1 cellular context compared by ENCODE assay signal in the genomic region with DNA sequence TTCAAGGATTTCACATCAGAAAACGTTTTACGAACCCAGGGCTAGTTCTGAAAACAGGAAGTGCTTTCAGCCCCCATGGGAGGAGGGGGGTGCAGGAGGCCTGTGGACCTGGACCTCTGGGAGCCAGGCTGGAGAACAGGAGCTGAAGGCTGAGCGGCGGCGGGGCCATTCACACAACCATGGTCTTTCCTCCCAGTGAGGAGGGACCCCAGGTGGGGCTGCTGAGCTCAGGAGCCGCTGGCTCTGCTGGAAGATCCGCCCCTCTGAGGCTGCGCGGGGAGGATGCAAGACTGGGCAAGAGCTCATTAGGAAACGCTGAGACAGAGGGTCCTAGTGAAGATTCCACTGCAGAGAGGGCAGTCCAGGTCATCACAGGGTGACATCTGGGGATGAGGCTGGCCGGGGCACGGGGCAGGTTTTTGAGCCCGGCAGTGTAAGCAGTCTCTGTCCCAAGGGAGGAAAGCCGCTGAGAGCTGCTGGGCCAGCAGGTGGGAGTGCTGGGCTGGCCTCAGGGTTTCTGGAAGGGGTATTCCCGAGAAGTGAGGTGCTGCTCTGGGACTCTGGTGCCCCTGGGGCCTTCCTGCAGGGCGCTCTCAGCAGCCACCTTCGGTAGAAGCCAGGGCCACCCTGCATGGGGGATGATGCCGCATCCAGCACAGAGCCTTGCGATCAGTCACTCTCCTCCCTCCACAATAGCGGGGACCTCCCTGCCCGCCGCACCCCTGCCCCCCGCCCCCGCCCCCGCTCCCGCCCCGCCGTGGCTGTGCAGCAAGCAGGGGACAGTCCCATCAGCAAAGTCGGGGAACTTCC.
TF ChIP-seq lines count a peak whose summit lies in the region.

No MANE protein-coding gene starts in this region.

TF ChIP-seq in HepG2, 621 proteins besides CTCF, POLR2A, EP300 and RAD21 (continued from another document and continues in another):
- TF ChIP-seq, protein P1, sequence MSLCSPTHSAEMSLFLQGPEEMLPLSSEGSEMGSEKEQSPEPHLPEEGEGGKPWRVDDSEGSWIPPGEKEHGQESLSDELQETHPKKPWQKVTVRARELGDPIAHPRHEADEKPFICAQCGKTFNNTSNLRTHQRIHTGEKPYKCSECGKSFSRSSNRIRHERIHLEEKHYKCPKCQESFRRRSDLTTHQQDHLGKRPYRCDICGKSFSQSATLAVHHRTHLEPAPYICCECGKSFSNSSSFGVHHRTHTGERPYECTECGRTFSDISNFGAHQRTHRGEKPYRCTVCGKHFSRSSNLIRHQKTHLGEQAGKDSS (CRISPR knock-in tag; IDR thresholded peaks at IDR 0.05; ENCODE audit: borderline replicate concordance, low read depth), result no peak
- TF ChIP-seq EED (CRISPR knock-in tag; IDR thresholded peaks at IDR 0.05) (no peak), ZNF446 (CRISPR knock-in tag; IDR thresholded peaks at IDR 0.05) (no peak), ZNF678 (CRISPR knock-in tag; IDR thresholded peaks at IDR 0.05) (no peak), ZNF83 (CRISPR knock-in tag; IDR thresholded peaks at IDR 0.05; ENCODE audit: borderline replicate concordance) (no peak), ZNF776 (CRISPR knock-in tag; IDR thresholded peaks at IDR 0.05) (no peak), ZFX (CRISPR knock-in tag; IDR thresholded peaks at IDR 0.05; ENCODE audit: low read depth) (peak; percentile 57), ZNF768 (CRISPR knock-in tag; IDR thresholded peaks at IDR 0.05) (peak; percentile 11; the same call in 1 of the 2 replicates), ZNF546 (CRISPR knock-in tag; conservative IDR thresholded peaks at IDR 0.05) (no peak), ZFP36L1 (CRISPR knock-in tag; IDR thresholded peaks at IDR 0.05) (no peak), ASH2L (IDR thresholded peaks at IDR 0.05; ENCODE audit: insufficient read length, low read depth, low read length) (peak; percentile 17)
- TF ChIP-seq, protein P2, sequence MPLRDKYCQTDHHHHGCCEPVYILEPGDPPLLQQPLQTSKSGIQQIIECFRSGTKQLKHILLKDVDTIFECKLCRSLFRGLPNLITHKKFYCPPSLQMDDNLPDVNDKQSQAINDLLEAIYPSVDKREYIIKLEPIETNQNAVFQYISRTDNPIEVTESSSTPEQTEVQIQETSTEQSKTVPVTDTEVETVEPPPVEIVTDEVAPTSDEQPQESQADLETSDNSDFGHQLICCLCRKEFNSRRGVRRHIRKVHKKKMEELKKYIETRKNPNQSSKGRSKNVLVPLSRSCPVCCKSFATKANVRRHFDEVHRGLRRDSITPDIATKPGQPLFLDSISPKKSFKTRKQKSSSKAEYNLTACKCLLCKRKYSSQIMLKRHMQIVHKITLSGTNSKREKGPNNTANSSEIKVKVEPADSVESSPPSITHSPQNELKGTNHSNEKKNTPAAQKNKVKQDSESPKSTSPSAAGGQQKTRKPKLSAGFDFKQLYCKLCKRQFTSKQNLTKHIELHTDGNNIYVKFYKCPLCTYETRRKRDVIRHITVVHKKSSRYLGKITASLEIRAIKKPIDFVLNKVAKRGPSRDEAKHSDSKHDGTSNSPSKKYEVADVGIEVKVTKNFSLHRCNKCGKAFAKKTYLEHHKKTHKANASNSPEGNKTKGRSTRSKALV (CRISPR knock-in tag; IDR thresholded peaks at IDR 0.05), result no peak
- TF ChIP-seq, protein P3, sequence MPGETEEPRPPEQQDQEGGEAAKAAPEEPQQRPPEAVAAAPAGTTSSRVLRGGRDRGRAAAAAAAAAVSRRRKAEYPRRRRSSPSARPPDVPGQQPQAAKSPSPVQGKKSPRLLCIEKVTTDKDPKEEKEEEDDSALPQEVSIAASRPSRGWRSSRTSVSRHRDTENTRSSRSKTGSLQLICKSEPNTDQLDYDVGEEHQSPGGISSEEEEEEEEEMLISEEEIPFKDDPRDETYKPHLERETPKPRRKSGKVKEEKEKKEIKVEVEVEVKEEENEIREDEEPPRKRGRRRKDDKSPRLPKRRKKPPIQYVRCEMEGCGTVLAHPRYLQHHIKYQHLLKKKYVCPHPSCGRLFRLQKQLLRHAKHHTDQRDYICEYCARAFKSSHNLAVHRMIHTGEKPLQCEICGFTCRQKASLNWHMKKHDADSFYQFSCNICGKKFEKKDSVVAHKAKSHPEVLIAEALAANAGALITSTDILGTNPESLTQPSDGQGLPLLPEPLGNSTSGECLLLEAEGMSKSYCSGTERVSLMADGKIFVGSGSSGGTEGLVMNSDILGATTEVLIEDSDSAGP (CRISPR knock-in tag; IDR thresholded peaks at IDR 0.05; ENCODE audit: borderline replicate concordance), result peak; percentile 65; the same call in 1 of the 2 replicates
- TF ChIP-seq, protein P4, sequence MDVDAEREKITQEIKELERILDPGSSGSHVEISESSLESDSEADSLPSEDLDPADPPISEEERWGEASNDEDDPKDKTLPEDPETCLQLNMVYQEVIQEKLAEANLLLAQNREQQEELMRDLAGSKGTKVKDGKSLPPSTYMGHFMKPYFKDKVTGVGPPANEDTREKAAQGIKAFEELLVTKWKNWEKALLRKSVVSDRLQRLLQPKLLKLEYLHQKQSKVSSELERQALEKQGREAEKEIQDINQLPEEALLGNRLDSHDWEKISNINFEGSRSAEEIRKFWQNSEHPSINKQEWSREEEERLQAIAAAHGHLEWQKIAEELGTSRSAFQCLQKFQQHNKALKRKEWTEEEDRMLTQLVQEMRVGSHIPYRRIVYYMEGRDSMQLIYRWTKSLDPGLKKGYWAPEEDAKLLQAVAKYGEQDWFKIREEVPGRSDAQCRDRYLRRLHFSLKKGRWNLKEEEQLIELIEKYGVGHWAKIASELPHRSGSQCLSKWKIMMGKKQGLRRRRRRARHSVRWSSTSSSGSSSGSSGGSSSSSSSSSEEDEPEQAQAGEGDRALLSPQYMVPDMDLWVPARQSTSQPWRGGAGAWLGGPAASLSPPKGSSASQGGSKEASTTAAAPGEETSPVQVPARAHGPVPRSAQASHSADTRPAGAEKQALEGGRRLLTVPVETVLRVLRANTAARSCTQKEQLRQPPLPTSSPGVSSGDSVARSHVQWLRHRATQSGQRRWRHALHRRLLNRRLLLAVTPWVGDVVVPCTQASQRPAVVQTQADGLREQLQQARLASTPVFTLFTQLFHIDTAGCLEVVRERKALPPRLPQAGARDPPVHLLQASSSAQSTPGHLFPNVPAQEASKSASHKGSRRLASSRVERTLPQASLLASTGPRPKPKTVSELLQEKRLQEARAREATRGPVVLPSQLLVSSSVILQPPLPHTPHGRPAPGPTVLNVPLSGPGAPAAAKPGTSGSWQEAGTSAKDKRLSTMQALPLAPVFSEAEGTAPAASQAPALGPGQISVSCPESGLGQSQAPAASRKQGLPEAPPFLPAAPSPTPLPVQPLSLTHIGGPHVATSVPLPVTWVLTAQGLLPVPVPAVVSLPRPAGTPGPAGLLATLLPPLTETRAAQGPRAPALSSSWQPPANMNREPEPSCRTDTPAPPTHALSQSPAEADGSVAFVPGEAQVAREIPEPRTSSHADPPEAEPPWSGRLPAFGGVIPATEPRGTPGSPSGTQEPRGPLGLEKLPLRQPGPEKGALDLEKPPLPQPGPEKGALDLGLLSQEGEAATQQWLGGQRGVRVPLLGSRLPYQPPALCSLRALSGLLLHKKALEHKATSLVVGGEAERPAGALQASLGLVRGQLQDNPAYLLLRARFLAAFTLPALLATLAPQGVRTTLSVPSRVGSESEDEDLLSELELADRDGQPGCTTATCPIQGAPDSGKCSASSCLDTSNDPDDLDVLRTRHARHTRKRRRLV (CRISPR knock-in tag; IDR thresholded peaks at IDR 0.05), result no peak
- TF ChIP-seq, protein P5, sequence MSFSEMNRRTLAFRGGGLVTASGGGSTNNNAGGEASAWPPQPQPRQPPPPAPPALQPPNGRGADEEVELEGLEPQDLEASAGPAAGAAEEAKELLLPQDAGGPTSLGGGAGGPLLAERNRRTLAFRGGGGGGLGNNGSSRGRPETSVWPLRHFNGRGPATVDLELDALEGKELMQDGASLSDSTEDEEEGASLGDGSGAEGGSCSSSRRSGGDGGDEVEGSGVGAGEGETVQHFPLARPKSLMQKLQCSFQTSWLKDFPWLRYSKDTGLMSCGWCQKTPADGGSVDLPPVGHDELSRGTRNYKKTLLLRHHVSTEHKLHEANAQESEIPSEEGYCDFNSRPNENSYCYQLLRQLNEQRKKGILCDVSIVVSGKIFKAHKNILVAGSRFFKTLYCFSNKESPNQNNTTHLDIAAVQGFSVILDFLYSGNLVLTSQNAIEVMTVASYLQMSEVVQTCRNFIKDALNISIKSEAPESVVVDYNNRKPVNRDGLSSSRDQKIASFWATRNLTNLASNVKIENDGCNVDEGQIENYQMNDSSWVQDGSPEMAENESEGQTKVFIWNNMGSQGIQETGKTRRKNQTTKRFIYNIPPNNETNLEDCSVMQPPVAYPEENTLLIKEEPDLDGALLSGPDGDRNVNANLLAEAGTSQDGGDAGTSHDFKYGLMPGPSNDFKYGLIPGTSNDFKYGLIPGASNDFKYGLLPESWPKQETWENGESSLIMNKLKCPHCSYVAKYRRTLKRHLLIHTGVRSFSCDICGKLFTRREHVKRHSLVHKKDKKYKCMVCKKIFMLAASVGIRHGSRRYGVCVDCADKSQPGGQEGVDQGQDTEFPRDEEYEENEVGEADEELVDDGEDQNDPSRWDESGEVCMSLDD (CRISPR knock-in tag; IDR thresholded peaks at IDR 0.05; ENCODE audit: borderline replicate concordance), result no peak
- TF ChIP-seq, protein P6, sequence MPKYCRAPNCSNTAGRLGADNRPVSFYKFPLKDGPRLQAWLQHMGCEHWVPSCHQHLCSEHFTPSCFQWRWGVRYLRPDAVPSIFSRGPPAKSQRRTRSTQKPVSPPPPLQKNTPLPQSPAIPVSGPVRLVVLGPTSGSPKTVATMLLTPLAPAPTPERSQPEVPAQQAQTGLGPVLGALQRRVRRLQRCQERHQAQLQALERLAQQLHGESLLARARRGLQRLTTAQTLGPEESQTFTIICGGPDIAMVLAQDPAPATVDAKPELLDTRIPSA (CRISPR knock-in tag; IDR thresholded peaks at IDR 0.05; ENCODE audit: borderline replicate concordance), result no peak
- TF ChIP-seq, protein P7, sequence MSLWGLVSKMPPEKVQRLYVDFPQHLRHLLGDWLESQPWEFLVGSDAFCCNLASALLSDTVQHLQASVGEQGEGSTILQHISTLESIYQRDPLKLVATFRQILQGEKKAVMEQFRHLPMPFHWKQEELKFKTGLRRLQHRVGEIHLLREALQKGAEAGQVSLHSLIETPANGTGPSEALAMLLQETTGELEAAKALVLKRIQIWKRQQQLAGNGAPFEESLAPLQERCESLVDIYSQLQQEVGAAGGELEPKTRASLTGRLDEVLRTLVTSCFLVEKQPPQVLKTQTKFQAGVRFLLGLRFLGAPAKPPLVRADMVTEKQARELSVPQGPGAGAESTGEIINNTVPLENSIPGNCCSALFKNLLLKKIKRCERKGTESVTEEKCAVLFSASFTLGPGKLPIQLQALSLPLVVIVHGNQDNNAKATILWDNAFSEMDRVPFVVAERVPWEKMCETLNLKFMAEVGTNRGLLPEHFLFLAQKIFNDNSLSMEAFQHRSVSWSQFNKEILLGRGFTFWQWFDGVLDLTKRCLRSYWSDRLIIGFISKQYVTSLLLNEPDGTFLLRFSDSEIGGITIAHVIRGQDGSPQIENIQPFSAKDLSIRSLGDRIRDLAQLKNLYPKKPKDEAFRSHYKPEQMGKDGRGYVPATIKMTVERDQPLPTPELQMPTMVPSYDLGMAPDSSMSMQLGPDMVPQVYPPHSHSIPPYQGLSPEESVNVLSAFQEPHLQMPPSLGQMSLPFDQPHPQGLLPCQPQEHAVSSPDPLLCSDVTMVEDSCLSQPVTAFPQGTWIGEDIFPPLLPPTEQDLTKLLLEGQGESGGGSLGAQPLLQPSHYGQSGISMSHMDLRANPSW (CRISPR knock-in tag; IDR thresholded peaks at IDR 0.05; ENCODE audit: borderline replicate concordance), result no peak
- TF ChIP-seq, protein P8, sequence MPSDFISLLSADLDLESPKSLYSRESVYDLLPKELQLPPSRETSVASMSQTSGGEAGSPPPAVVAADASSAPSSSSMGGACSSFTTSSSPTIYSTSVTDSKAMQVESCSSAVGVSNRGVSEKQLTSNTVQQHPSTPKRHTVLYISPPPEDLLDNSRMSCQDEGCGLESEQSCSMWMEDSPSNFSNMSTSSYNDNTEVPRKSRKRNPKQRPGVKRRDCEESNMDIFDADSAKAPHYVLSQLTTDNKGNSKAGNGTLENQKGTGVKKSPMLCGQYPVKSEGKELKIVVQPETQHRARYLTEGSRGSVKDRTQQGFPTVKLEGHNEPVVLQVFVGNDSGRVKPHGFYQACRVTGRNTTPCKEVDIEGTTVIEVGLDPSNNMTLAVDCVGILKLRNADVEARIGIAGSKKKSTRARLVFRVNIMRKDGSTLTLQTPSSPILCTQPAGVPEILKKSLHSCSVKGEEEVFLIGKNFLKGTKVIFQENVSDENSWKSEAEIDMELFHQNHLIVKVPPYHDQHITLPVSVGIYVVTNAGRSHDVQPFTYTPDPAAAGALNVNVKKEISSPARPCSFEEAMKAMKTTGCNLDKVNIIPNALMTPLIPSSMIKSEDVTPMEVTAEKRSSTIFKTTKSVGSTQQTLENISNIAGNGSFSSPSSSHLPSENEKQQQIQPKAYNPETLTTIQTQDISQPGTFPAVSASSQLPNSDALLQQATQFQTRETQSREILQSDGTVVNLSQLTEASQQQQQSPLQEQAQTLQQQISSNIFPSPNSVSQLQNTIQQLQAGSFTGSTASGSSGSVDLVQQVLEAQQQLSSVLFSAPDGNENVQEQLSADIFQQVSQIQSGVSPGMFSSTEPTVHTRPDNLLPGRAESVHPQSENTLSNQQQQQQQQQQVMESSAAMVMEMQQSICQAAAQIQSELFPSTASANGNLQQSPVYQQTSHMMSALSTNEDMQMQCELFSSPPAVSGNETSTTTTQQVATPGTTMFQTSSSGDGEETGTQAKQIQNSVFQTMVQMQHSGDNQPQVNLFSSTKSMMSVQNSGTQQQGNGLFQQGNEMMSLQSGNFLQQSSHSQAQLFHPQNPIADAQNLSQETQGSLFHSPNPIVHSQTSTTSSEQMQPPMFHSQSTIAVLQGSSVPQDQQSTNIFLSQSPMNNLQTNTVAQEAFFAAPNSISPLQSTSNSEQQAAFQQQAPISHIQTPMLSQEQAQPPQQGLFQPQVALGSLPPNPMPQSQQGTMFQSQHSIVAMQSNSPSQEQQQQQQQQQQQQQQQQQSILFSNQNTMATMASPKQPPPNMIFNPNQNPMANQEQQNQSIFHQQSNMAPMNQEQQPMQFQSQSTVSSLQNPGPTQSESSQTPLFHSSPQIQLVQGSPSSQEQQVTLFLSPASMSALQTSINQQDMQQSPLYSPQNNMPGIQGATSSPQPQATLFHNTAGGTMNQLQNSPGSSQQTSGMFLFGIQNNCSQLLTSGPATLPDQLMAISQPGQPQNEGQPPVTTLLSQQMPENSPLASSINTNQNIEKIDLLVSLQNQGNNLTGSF (CRISPR knock-in tag; IDR thresholded peaks at IDR 0.05), result no peak
- TF ChIP-seq, protein P9, sequence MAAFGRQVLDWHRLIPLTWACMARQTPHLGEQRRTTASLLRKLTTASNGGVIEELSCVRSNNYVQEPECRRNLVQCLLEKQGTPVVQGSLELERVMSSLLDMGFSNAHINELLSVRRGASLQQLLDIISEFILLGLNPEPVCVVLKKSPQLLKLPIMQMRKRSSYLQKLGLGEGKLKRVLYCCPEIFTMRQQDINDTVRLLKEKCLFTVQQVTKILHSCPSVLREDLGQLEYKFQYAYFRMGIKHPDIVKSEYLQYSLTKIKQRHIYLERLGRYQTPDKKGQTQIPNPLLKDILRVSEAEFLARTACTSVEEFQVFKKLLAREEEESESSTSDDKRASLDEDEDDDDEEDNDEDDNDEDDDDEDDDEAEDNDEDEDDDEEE (CRISPR knock-in tag; IDR thresholded peaks at IDR 0.05), result no peak
- TF ChIP-seq, protein P10, sequence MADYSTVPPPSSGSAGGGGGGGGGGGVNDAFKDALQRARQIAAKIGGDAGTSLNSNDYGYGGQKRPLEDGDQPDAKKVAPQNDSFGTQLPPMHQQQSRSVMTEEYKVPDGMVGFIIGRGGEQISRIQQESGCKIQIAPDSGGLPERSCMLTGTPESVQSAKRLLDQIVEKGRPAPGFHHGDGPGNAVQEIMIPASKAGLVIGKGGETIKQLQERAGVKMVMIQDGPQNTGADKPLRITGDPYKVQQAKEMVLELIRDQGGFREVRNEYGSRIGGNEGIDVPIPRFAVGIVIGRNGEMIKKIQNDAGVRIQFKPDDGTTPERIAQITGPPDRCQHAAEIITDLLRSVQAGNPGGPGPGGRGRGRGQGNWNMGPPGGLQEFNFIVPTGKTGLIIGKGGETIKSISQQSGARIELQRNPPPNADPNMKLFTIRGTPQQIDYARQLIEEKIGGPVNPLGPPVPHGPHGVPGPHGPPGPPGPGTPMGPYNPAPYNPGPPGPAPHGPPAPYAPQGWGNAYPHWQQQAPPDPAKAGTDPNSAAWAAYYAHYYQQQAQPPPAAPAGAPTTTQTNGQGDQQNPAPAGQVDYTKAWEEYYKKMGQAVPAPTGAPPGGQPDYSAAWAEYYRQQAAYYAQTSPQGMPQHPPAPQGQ (CRISPR knock-in tag; IDR thresholded peaks at IDR 0.05; ENCODE audit: borderline replicate concordance), result no peak
